Comparison of ENCODE assay signal across 10 cellular contexts in genomic region chr11:82858556-82859091, GRCh38. TPM values are rescaled to one million over a fixed set of nuclear protein-coding genes. Genes with fewer than 3 reads are reported as not detected.
A peak's percentile ranks its signal among the peaks of the same experiment; 100 is the strongest.
DNase-seq lines count a peak whose midpoint lies in the region; ATAC-seq, FAIRE-seq and TF ChIP-seq lines count a peak whose summit lies in the region.
"Had no signal": no experiment of that assay in that cellular context is flagged by ENCODE, and none has a peak within 500 bp of the region (broad histone marks: within the 10 kb centered on the region; RNA-seq: fewer than 3 reads in every experiment).

No MANE protein-coding gene starts in this region.

- H3K36me3 ChIP-seq in muscle layer of colon (ENCODE audit: insufficient read depth, low read length), result no peaks in the 10 kb centered on the region

- H3K4me3 ChIP-seq in AG10803 (ENCODE audit: low read length) (peak overlapping the region; percentile 27), choroid plexus epithelial cell (ENCODE audit: low read depth, low read length) (no peak overlapping the region), muscle layer of colon (ENCODE audit: low read depth in 1 of 2, low read length in 2 of 2) (no peak overlapping the region)

- peak overlapping the region; percentile 7 for H3K27ac ChIP-seq in muscle layer of colon (ENCODE audit: low read depth, low read length)

- H3K9me3 ChIP-seq in muscle layer of colon (ENCODE audit: low read length), result no peaks in the 10 kb centered on the region

- no peak for TF ChIP-seq POLR2A in GM12891 (IDR thresholded peaks at IDR 0.05; ENCODE audit: low read depth, low read length)

- H3K4me1 ChIP-seq in muscle layer of colon (ENCODE audit: insufficient read depth, low read length), result peaks cover 10% of the 10 kb centered on the region

- H3K27me3 ChIP-seq in muscle layer of colon (ENCODE audit: control insufficient read depth in 1 of 2, insufficient read depth in 2 of 2, low read length in 2 of 2), result no peaks in the 10 kb centered on the region

- no peak for FAIRE-seq in GM12891 (lab: Jason Lieb, UNC)

- peak; percentile 81 for DNase-seq in AG10803 (ENCODE audit: low read depth)
- peak; percentile 37 to 48 for DNase-seq in NCI-H446 (lab: John Stamatoyannopoulos, UW)
- peak; percentile 67 for DNase-seq in choroid plexus epithelial cell (ENCODE audit: low read depth)
- DNase-seq in GM12891 (ENCODE audit: insufficient read length, low spot score), result no peak
- DNase-seq in activated gamma-delta T cell treated with Interleukin-2 at 50 U/mL for 16 hours, result no peak
- DNase-seq: activated T-cell treated with anti-CD3 and anti-CD28 coated beads for 4 hours, endodermal cell had no signal

- no peak overlapping the region for H3K9ac ChIP-seq in muscle layer of colon (ENCODE audit: low read length)

- no peak for TF ChIP-seq CTCF in AG10803 (conservative IDR thresholded peaks at IDR 0.05; ENCODE audit: low read length)
- TF ChIP-seq CTCF in choroid plexus epithelial cell (conservative IDR thresholded peaks at IDR 0.05; ENCODE audit: low read depth, low read length), result no peak

- ATAC-seq in GM19328 (IDR thresholded peaks at IDR 0.05; ENCODE audit: unreplicated experiment) (no peak), HG03439 (IDR thresholded peaks at IDR 0.05; ENCODE audit: unreplicated experiment) (no peak)

TF ChIP-seq in GM12891, 5 proteins besides CTCF, POLR2A, EP300 and RAD21:
- TF ChIP-seq SPI1 (IDR thresholded peaks at IDR 0.05; ENCODE audit: low read depth, low read length), result no peak
- no peak for TF ChIP-seq POU2F2 (IDR thresholded peaks at IDR 0.05; ENCODE audit: low read depth, low read length)
- no peak for TF ChIP-seq POLR2AphosphoS5 (IDR thresholded peaks at IDR 0.05; ENCODE audit: low read depth, low read length)
- no peak for TF ChIP-seq PAX5 (IDR thresholded peaks at IDR 0.05; ENCODE audit: insufficient read depth, low read length, severe bottlenecking)
- TF ChIP-seq TAF1 (IDR thresholded peaks at IDR 0.05; ENCODE audit: low read depth, low read length), result no peak
TF ChIP-seq in GM12891: peak in this region for 0.

RNA-seq across cellular contexts. Expression of gene PRCP, which starts 41.6 kb away (rescaled TPM):
- 17.2 TPM for polyA plus RNA-seq in GM12891 (2012; ENCODE audit: low read depth, missing spikeins)

RNA-seq across cellular contexts. Expression of gene DDIAS, which starts 42.9 kb away (rescaled TPM):
- polyA plus RNA-seq in GM12891 (2012; ENCODE audit: low read depth, missing spikeins), result 2.9 TPM

Comparison
In these comparisons a context has a peak if more than half of its experiments do, and no peak if none do; other contexts are left out.
1. DNase-seq: peak in AG10803 (single experiment), NCI-H446 (2 of 2) and choroid plexus epithelial cell (single experiment); none in GM12891 (single experiment) and activated gamma-delta T cell treated with Interleukin-2 at 50 U/mL for 16 hours (single experiment).